ENCODE assay signal across 20 cellular contexts in the genomic region with DNA sequence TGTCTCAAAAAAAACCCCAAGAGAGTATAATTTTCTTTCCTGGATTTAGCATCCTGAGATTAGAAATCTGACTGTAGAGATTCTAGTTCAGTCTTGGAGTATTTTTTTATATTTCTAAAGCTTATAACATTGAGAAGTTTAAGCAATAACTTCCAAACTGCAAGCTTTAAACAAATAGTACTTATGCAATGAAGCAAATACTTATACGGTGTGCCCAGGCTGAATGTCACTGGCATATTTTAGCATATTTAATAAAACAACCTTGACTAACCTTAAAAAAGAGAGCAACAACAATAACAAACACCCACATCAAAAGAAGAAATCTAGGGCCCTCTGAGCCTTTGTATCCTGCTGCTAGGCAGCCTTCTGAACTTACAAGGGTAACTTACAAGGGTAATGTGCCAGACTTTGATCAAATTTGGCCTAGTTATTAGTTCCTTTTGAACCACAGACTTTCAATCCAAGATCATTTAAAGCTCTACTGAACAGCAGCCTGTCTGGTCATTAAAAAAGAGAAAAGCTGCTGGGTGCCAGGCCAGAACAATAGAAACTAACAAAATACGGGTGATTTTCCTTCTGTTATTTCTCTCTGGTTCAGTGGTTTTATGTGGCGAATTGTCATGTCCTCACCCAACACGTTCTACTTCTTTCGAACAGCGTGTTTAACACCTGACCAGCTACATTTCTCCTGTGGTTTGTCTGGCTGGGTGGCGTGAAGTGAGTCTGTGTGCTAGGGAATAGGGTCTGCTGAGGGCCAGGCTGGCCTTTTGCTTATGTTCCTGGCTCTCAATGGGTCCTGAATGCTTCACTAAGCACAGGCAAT. TPM values are rescaled to one million over a fixed set of nuclear protein-coding genes. Genes with fewer than 3 reads are reported as not detected.
DNase-seq lines count a peak whose midpoint lies in the region; ATAC-seq, FAIRE-seq and TF ChIP-seq lines count a peak whose summit lies in the region.
"Had no signal": no experiment of that assay in that cellular context is flagged by ENCODE, and none has a peak within 500 bp of the region (broad histone marks: within the 10 kb centered on the region; RNA-seq: fewer than 3 reads in every experiment).

No MANE protein-coding gene starts in this region.

- H2AFZ ChIP-seq in keratinocyte (ENCODE audit: control insufficient read depth, low read length) = no peak overlapping the region

- no peaks in the 10 kb centered on the region for H3K79me2 ChIP-seq in keratinocyte (ENCODE audit: control insufficient read depth, insufficient read depth, low read length)

- no peak overlapping the region for H3K4me3 Mint-ChIP-seq in activated T-cell treated with anti-CD3 and anti-CD28 coated beads, Interleukin-2, amount 50 U/mL, for 72 hours
- H3K4me3 Mint-ChIP-seq in activated CD4-positive, alpha-beta memory T cell treated with anti-CD3 and anti-CD28 coated beads, Interleukin-2, amount 10 ng/mL, durations not matched to agents 7 days and 5 days = no peak overlapping the region
- H3K4me3 Mint-ChIP-seq: activated naive CD4-positive, alpha-beta T cell treated with anti-CD3 and anti-CD28 coated beads for 36 hours; T-helper 1 cell treated with Interleukin-12 subunit alpha and Interleukin-12 subunit beta and Interleukin-4 antibody, amounts not matched to agents 30 μg/mL and 1 μg/mL, for 36 hours; WTC11 had no signal

- CTCF ChIA-PET in activated CD4-positive, alpha-beta memory T cell treated with anti-CD3 and anti-CD28 coated beads, Interleukin-2, amount 10 ng/mL, durations not matched to agents 7 days and 5 days (lab: Charles Lee) = interaction anchor here (1.1 to 2.8 kb wide), 3 partner anchors 15 to 208 kb away, joined by 3 to 10 read pairs (median 4); no protein-coding TSS in a partner anchor

- no peak for DNase-seq in activated T-cell treated with anti-CD3 and anti-CD28 coated beads, Interleukin-2, amount 50 U/mL, for 72 hours
- DNase-seq in activated T-cell treated with anti-CD3 and anti-CD28 coated beads, Interleukin-2, amount 50 U/mL, for 1 hour = no peak
- no peak for DNase-seq in activated CD4-positive, alpha-beta memory T cell treated with anti-CD3 and anti-CD28 coated beads, Interleukin-2, amount 10 ng/mL, durations not matched to agents 7 days and 5 days
- DNase-seq in keratinocyte (ENCODE audit: low read depth, low spot score) (no peak), renal cortical epithelial cell (ENCODE audit: low read depth) (peak; percentile 47), amygdala (lab: John Stamatoyannopoulos, UW) (no peak), dermis blood vessel endothelial cell (no peak)
- DNase-seq: activated naive CD4-positive, alpha-beta T cell treated with anti-CD3 and anti-CD28 coated beads for 36 hours; brain microvascular endothelial cell; COR-L47; esophagus squamous epithelium; glutamatergic neuron; midbrain; NCI-H1694; occipital lobe had no signal

- TF ChIP-seq CTCF in keratinocyte (optimal IDR thresholded peaks at IDR 0.05 in 1 of 3, IDR thresholded peaks at IDR 0.05 in 1 of 3, conservative IDR thresholded peaks at IDR 0.05 in 1 of 3; ENCODE audit: extremely low read depth in 1 of 3, insufficient read depth in 2 of 3, low read length in 3 of 3) = no peak

- FAIRE-seq in keratinocyte (lab: Jason Lieb, UNC) = peak; percentile 51

- no peak overlapping the region for H3K27ac ChIP-seq in keratinocyte (ENCODE audit: control insufficient read depth, insufficient read depth, low read length)
- H3K27ac ChIP-seq: brain microvascular endothelial cell, esophagus squamous epithelium had no signal

- peaks cover 17 to 22% of the 10 kb centered on the region in 2 experiments for H3K36me3 ChIP-seq in keratinocyte (ENCODE audit: control insufficient read depth in 2 of 2, extremely low read depth in 1 of 2, insufficient read depth in 2 of 2, low read length in 2 of 2)

- H3K4me1 ChIP-seq in keratinocyte (ENCODE audit: control insufficient read depth, extremely low read depth, insufficient read depth, low read length) = no peaks in the 10 kb centered on the region
- H3K4me1 ChIP-seq: esophagus squamous epithelium had no signal

- no peaks in the 10 kb centered on the region for H3K27me3 Mint-ChIP-seq in activated T-cell treated with anti-CD3 and anti-CD28 coated beads, Interleukin-2, amount 50 U/mL, for 72 hours (ENCODE audit: low read depth)
- no peaks in the 10 kb centered on the region for H3K27me3 Mint-ChIP-seq in activated CD4-positive, alpha-beta memory T cell treated with anti-CD3 and anti-CD28 coated beads, Interleukin-2, amount 10 ng/mL, durations not matched to agents 7 days and 5 days

- H3K9ac ChIP-seq in keratinocyte (ENCODE audit: control insufficient read depth, extremely low read depth, insufficient read depth, low read length) = no peak overlapping the region

- H3K4me3 ChIP-seq in keratinocyte (ENCODE audit: control insufficient read depth in 2 of 3, extremely low read depth in 1 of 3, insufficient read depth in 2 of 3, low read depth in 1 of 3, low read length in 3 of 3) = no peak overlapping the region
- H3K4me3 ChIP-seq: esophagus squamous epithelium had no signal

- peaks cover 6% of the 10 kb centered on the region in 2 donors for H3K36me3 Mint-ChIP-seq in activated T-cell treated with anti-CD3 and anti-CD28 coated beads, Interleukin-2, amount 50 U/mL, for 72 hours (ENCODE audit: insufficient read depth in 2 of 2)
- H3K36me3 Mint-ChIP-seq in activated CD4-positive, alpha-beta memory T cell treated with anti-CD3 and anti-CD28 coated beads, Interleukin-2, amount 10 ng/mL, durations not matched to agents 7 days and 5 days (ENCODE audit: low read depth) = peaks cover 34% of the 10 kb centered on the region

- H3K9me1 ChIP-seq in keratinocyte (ENCODE audit: control insufficient read depth, extremely low read depth, insufficient read depth, low read length) = no peaks in the 10 kb centered on the region

- no peaks in the 10 kb centered on the region for H3K9me3 ChIP-seq in keratinocyte (ENCODE audit: control insufficient read depth, low read depth, low read length)
- H3K9me3 ChIP-seq: esophagus squamous epithelium had no signal

- peaks cover 3% of the 10 kb centered on the region for H4K20me1 ChIP-seq in keratinocyte (ENCODE audit: control insufficient read depth, extremely low read depth, insufficient read depth, low read length)

- ATAC-seq in activated T-cell treated with anti-CD3 and anti-CD28 coated beads, Interleukin-2, amount 50 U/mL, for 72 hours (replicated peaks in 1 of 2) = no peak
- ATAC-seq in HG02571 (IDR thresholded peaks at IDR 0.05; ENCODE audit: unreplicated experiment) = no peak
- ATAC-seq: WTC11 had no signal

- H3K4me1 Mint-ChIP-seq in activated T-cell treated with anti-CD3 and anti-CD28 coated beads, Interleukin-2, amount 50 U/mL, for 72 hours (ENCODE audit: low read depth) = no peaks in the 10 kb centered on the region
- H3K4me1 Mint-ChIP-seq in activated CD4-positive, alpha-beta memory T cell treated with anti-CD3 and anti-CD28 coated beads, Interleukin-2, amount 10 ng/mL, durations not matched to agents 7 days and 5 days = peaks cover 4% of the 10 kb centered on the region
- H3K4me1 Mint-ChIP-seq: WTC11 had no signal

- POLR2A ChIA-PET in activated CD4-positive, alpha-beta memory T cell treated with anti-CD3 and anti-CD28 coated beads, Interleukin-2, amount 10 ng/mL, durations not matched to agents 7 days and 5 days (lab: Charles Lee) = interaction anchor here (1.2 to 2.1 kb wide), 3 partner anchors 10 to 49 kb away, joined by 3 to 11 read pairs (median 3); partner anchors contain the start of gene MTOR

- no peaks in the 10 kb centered on the region for H3K27me3 ChIP-seq in keratinocyte (ENCODE audit: control insufficient read depth, extremely low read depth, insufficient read depth, low read length)
- H3K27me3 ChIP-seq: brain microvascular endothelial cell, esophagus squamous epithelium had no signal

- dilution Hi-C loops in keratinocyte (cut with MboI; ENCODE audit: extremely low pct_ligation_motif_present, low sequenced_read_pairs) = no loop called here

- no peaks in the 10 kb centered on the region for H3K9me3 Mint-ChIP-seq in activated T-cell treated with anti-CD3 and anti-CD28 coated beads, Interleukin-2, amount 50 U/mL, for 72 hours
- H3K9me3 Mint-ChIP-seq in activated CD4-positive, alpha-beta memory T cell treated with anti-CD3 and anti-CD28 coated beads, Interleukin-2, amount 10 ng/mL, durations not matched to agents 7 days and 5 days = no peaks in the 10 kb centered on the region
- H3K9me3 Mint-ChIP-seq: activated naive CD4-positive, alpha-beta T cell treated with anti-CD3 and anti-CD28 coated beads for 36 hours; T-helper 1 cell treated with Interleukin-12 subunit alpha and Interleukin-12 subunit beta and Interleukin-4 antibody, amounts not matched to agents 30 μg/mL and 1 μg/mL, for 36 hours had no signal

- H3K4me2 ChIP-seq in keratinocyte (ENCODE audit: control insufficient read depth, extremely low read depth, insufficient read depth, low read depth, low read length) = no peak overlapping the region

- H3K27ac Mint-ChIP-seq in activated T-cell treated with anti-CD3 and anti-CD28 coated beads, Interleukin-2, amount 50 U/mL, for 72 hours = peak overlapping the region; percentile 61
- H3K27ac Mint-ChIP-seq in activated CD4-positive, alpha-beta memory T cell treated with anti-CD3 and anti-CD28 coated beads, Interleukin-2, amount 10 ng/mL, durations not matched to agents 7 days and 5 days = peak overlapping the region; percentile 13
- H3K27ac Mint-ChIP-seq: activated naive CD4-positive, alpha-beta T cell treated with anti-CD3 and anti-CD28 coated beads for 36 hours; WTC11 had no signal

RNA-seq across cellular contexts. Expression of gene MTOR, which starts 16.2 kb away (rescaled TPM):
- 10 to 100 TPM; 32.6 to 38.3 TPM for total RNA-seq in activated T-cell treated with anti-CD3 and anti-CD28 coated beads, Interleukin-2, amount 50 U/mL, for 72 hours
- total RNA-seq in activated CD4-positive, alpha-beta memory T cell treated with anti-CD3 and anti-CD28 coated beads, Interleukin-2, amount 10 ng/mL, durations not matched to agents 7 days and 5 days = 10 to 100 TPM; 32.9 to 36.2 TPM
- 30.2 to 34.2 TPM (median 31.5 TPM) in 3 replicates for polyA plus RNA-seq in keratinocyte
- 21.8 TPM for polyA plus RNA-seq in keratinocyte (2011; ENCODE audit: low read depth)
- polyA plus RNA-seq in keratinocyte (2011; cell fraction: cytosol; rRNA removed) = 23.9 and 27.8 TPM in 2 replicates
- polyA plus RNA-seq in keratinocyte (2011; cell fraction: nucleus; rRNA removed) = 84.0 and 91.6 TPM in 2 replicates
- 16.1 and 32.7 TPM in 2 replicates for polyA plus RNA-seq in keratinocyte (2012; ENCODE audit: low replicate concordance)
- 73.2 to 92.8 TPM (median 88.4 TPM) in 3 replicates for polyA minus RNA-seq in keratinocyte
- polyA minus RNA-seq in keratinocyte (2011; cell fraction: cytosol; rRNA and poly(A)+ RNA removed) = 37.4 TPM
- 61.8 and 96.3 TPM in 2 replicates for polyA minus RNA-seq in keratinocyte (2011; cell fraction: nucleus; rRNA and poly(A)+ RNA removed)
- total RNA-seq in renal cortical epithelial cell = 42.4 and 105 TPM in 2 replicates
- total RNA-seq in dermis blood vessel endothelial cell = 63.5 and 86.6 TPM in 2 replicates

RNA-seq across cellular contexts. Expression of gene UBIAD1, which starts 26.9 kb away (rescaled TPM):
- 10 to 100 TPM; 28.5 to 32.9 TPM for total RNA-seq in activated T-cell treated with anti-CD3 and anti-CD28 coated beads, Interleukin-2, amount 50 U/mL, for 72 hours
- total RNA-seq in activated CD4-positive, alpha-beta memory T cell treated with anti-CD3 and anti-CD28 coated beads, Interleukin-2, amount 10 ng/mL, durations not matched to agents 7 days and 5 days = 10 to 100 TPM; 19.9 TPM
- polyA plus RNA-seq in keratinocyte = 9.7 to 15.9 TPM (median 9.9 TPM) in 3 replicates
- polyA plus RNA-seq in keratinocyte (2011; ENCODE audit: low read depth) = 1.2 TPM
- polyA plus RNA-seq in keratinocyte (2011; cell fraction: cytosol; rRNA removed) = 8.9 and 9.1 TPM in 2 replicates
- 11.6 and 11.9 TPM in 2 replicates for polyA plus RNA-seq in keratinocyte (2011; cell fraction: nucleus; rRNA removed)
- polyA plus RNA-seq in keratinocyte (2012; ENCODE audit: low replicate concordance) = 8.0 and 12.2 TPM in 2 replicates
- polyA minus RNA-seq in keratinocyte = 17.1 to 29.1 TPM (median 20.1 TPM) in 3 replicates
- polyA minus RNA-seq in keratinocyte (2011; cell fraction: cytosol; rRNA and poly(A)+ RNA removed) = 13.4 TPM
- 9.9 and 16.3 TPM in 2 replicates for polyA minus RNA-seq in keratinocyte (2011; cell fraction: nucleus; rRNA and poly(A)+ RNA removed)
- total RNA-seq in renal cortical epithelial cell = 8.6 and 10.9 TPM in 2 replicates
- 12.3 and 12.8 TPM in 2 replicates for total RNA-seq in dermis blood vessel endothelial cell

RNA-seq across cellular contexts. Expression of gene ANGPTL7, which starts 57.0 kb away (rescaled TPM):
- total RNA-seq in activated T-cell treated with anti-CD3 and anti-CD28 coated beads, Interleukin-2, amount 50 U/mL, for 72 hours = not detected
- total RNA-seq in activated CD4-positive, alpha-beta memory T cell treated with anti-CD3 and anti-CD28 coated beads, Interleukin-2, amount 10 ng/mL, durations not matched to agents 7 days and 5 days = not detected
- not detected in 3 replicates for polyA plus RNA-seq in keratinocyte
- polyA plus RNA-seq in keratinocyte (2011; ENCODE audit: low read depth) = not detected
- polyA plus RNA-seq in keratinocyte (2011; cell fraction: cytosol; rRNA removed) = not detected in 2 replicates
- polyA plus RNA-seq in keratinocyte (2011; cell fraction: nucleus; rRNA removed) = not detected in 2 replicates
- polyA plus RNA-seq in keratinocyte (2012; ENCODE audit: low replicate concordance) = 0.08 TPM in 1 of 2 replicates, not detected in the other
- polyA minus RNA-seq in keratinocyte = not detected in 3 replicates
- polyA minus RNA-seq in keratinocyte (2011; cell fraction: cytosol; rRNA and poly(A)+ RNA removed) = not detected
- not detected in 2 replicates for polyA minus RNA-seq in keratinocyte (2011; cell fraction: nucleus; rRNA and poly(A)+ RNA removed)
- 6.9 and 22.8 TPM in 2 replicates for total RNA-seq in renal cortical epithelial cell
- not detected in 2 replicates for total RNA-seq in dermis blood vessel endothelial cell
- total RNA-seq: activated naive CD4-positive, alpha-beta T cell treated with anti-CD3 and anti-CD28 coated beads for 36 hours; G401; occipital lobe; WTC11 had no signal
- polyA plus RNA-seq: AG04450 had no signal
